10 cellular contexts compared by ENCODE assay signal in the genomic region with DNA sequence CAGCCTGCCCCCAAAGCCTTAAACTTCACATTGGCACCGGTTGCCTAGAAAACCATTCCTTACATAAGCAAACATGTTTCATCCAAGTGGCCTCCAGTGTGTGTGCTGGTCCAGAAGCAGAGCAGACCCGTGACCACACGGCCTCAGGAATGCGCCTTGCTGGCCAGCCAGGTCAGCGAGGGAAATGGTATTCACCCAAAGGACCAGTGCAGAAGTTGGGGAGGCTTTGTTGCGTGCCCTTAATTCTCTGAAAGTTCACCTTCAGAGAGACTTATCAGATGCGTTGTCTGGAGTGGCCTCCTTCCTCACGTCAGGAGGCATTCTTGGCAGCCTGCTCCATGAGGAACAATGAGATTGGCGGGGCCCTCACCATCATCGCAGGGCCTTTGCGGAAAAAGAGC. TPM values are rescaled to one million over a fixed set of nuclear protein-coding genes. Genes with fewer than 3 reads are reported as not detected.
A peak's percentile ranks its signal among the peaks of the same experiment; 100 is the strongest.
DNase-seq lines count a peak whose midpoint lies in the region; ATAC-seq and TF ChIP-seq lines count a peak whose summit lies in the region.
"Had no signal": no experiment of that assay in that cellular context is flagged by ENCODE, and none has a peak within 500 bp of the region (broad histone marks: within the 10 kb centered on the region; RNA-seq: fewer than 3 reads in every experiment).

No MANE protein-coding gene starts in this region.

- H3K9ac ChIP-seq in SK-N-SH, result no peak overlapping the region

- TF ChIP-seq EP300 in SK-N-SH (IDR thresholded peaks at IDR 0.05; ENCODE audit: borderline replicate concordance in 1 of 2, low read depth in 1 of 2, low read length in 1 of 2), result no peak
- TF ChIP-seq EP300 in esophagus muscularis mucosa (IDR thresholded peaks at IDR 0.05), result no peak
- TF ChIP-seq EP300 in upper lobe of left lung (IDR thresholded peaks at IDR 0.05), result no peak

- H4K20me1 ChIP-seq in SK-N-SH (ENCODE audit: insufficient read depth), result no peaks in the 10 kb centered on the region

- no peak overlapping the region; the same call in 1 of the 2 replicates for H3K4me2 ChIP-seq in SK-N-SH

- H2AFZ ChIP-seq in SK-N-SH (ENCODE audit: low read depth), result no peak overlapping the region

- TF ChIP-seq RAD21 in SK-N-SH (IDR thresholded peaks at IDR 0.05; ENCODE audit: low read length), result no peak

- H3K27me3 Mint-ChIP-seq in naive B cell, result no peaks in the 10 kb centered on the region

- H3K27ac ChIP-seq in SK-N-SH (ENCODE audit: low read depth in 2 of 2, low read length in 1 of 2) (peak overlapping the region in 1 of 2 experiments; percentile 87; a peak in 2 of 4 replicates), esophagus muscularis mucosa (replicated peaks in 1 of 4) (peak overlapping the region; percentile 87 to 98 (median 93)), upper lobe of left lung (peak overlapping the region; percentile 41 to 74 (median 67))

- H3K36me3 Mint-ChIP-seq in naive B cell, result no peaks in the 10 kb centered on the region

- no peaks in the 10 kb centered on the region for H3K9me3 ChIP-seq in SK-N-SH
- H3K9me3 ChIP-seq in esophagus muscularis mucosa, result no peaks in the 10 kb centered on the region
- H3K9me3 ChIP-seq in upper lobe of left lung, result no peaks in the 10 kb centered on the region
- H3K9me3 ChIP-seq: body of pancreas had no signal

- H3K4me3 ChIP-seq in SK-N-SH (ENCODE audit: low read depth in 2 of 2, low read length in 1 of 2) (no peak overlapping the region), esophagus muscularis mucosa (peak overlapping the region in 1 of 4 donors; percentile 1), upper lobe of left lung (no peak overlapping the region)
- H3K4me3 ChIP-seq: body of pancreas had no signal

- peak overlapping the region in 4 of 8 donors; percentile 61 to 86 (median 72) for H3K4me3 Mint-ChIP-seq in naive B cell

- ATAC-seq in SK-N-SH treated with all-trans-retinoic acid at 6 μM for 48 hours (no peak; the same call in 2 of the 3 replicates), naive B cell (ENCODE audit: low read depth in 2 of 2) (no peak), upper lobe of left lung (ENCODE audit: low FRiP score in 2 of 2) (no peak)
- ATAC-seq: body of pancreas had no signal

- H3K9me3 Mint-ChIP-seq in naive B cell, result peaks cover 0 to 2% (median 0%) of the 10 kb centered on the region in 7 donors

- H3K36me3 ChIP-seq in SK-N-SH (replicated peaks in 1 of 2; ENCODE audit: control insufficient read depth in 1 of 2, insufficient read depth in 2 of 2, low read length in 1 of 2) (peaks cover 0 to 5% of the 10 kb centered on the region in 2 experiments), esophagus muscularis mucosa (peaks cover 0 to 9% (median 0%) of the 10 kb centered on the region in 4 donors), upper lobe of left lung (no peaks in the 10 kb centered on the region)

- peaks cover 77% of the 10 kb centered on the region for H3K79me2 ChIP-seq in SK-N-SH (ENCODE audit: insufficient read depth)

- TF ChIP-seq CTCF in SK-N-SH (IDR thresholded peaks at IDR 0.05), result no peak
- no peak for TF ChIP-seq CTCF in esophagus muscularis mucosa (IDR thresholded peaks at IDR 0.05)
- TF ChIP-seq CTCF in upper lobe of left lung (IDR thresholded peaks at IDR 0.05), result no peak

- POLR2A ChIA-PET in SK-N-SH (lab: Yijun Ruan, JAX), result no interaction called here

- intact Hi-C loops in esophagus muscularis mucosa (cut with DNase I), result no loop called here

- WGBS in SK-N-SH (ENCODE audit: low lambda C conversion rate), result 91% methylated on average over 11 of the region's 11 CpGs
- WGBS in esophagus muscularis mucosa, result 24% methylated on average over 11 of the region's 11 CpGs
- 49 to 71% methylated on average over 6 to 11 of the region's 11 CpGs for WGBS in upper lobe of left lung, 2 donors

- peaks cover 0 to 50% of the 10 kb centered on the region in 2 experiments for H3K4me1 ChIP-seq in SK-N-SH (ENCODE audit: control insufficient read depth in 1 of 2, insufficient read depth in 2 of 2, low read depth in 1 of 2, low read length in 1 of 2)
- H3K4me1 ChIP-seq in esophagus muscularis mucosa, result peaks cover 47 to 100% (median 95%) of the 10 kb centered on the region in 4 donors
- H3K4me1 ChIP-seq in upper lobe of left lung, result peaks cover 23 to 63% (median 39%) of the 10 kb centered on the region in 4 donors

- no peak for TF ChIP-seq POLR2A in esophagus muscularis mucosa (IDR thresholded peaks at IDR 0.05; ENCODE audit: low read depth)
- TF ChIP-seq POLR2A in upper lobe of left lung (IDR thresholded peaks at IDR 0.05), result no peak

- DNase-seq in SK-N-SH (no peak), esophagus muscularis mucosa (ENCODE audit: extremely low spot score) (no peak), naive B cell (no peak), upper lobe of left lung (peak in 1 of 2 donors; percentile 34), DMS114 treated with DMSO at 0.1 percent for 48 hours (lab: John Stamatoyannopoulos, UW; ENCODE audit: unreplicated experiment) (no peak), NCI-H1436 treated with DMSO at 0.1 percent for 48 hours (lab: John Stamatoyannopoulos, UW) (no peak)
- DNase-seq in stimulated activated CD4-positive, alpha-beta T cell treated with anti-CD3 and anti-CD28 coated beads, Interleukin-4, amount 100 ng/mL, for 24 hours, result no peak
- DNase-seq: activated CD4-positive, alpha-beta T cell treated with anti-CD3 and anti-CD28 coated beads for 4 hours; body of pancreas had no signal

- peaks cover 26% of the 10 kb centered on the region for H3F3A ChIP-seq in SK-N-SH (replicated peaks; ENCODE audit: insufficient read depth)

- no peaks in the 10 kb centered on the region for H3K27me3 ChIP-seq in SK-N-SH (ENCODE audit: insufficient read depth)
- H3K27me3 ChIP-seq in esophagus muscularis mucosa, result no peaks in the 10 kb centered on the region
- no peaks in the 10 kb centered on the region for H3K27me3 ChIP-seq in upper lobe of left lung
- H3K27me3 ChIP-seq: body of pancreas had no signal

- peak overlapping the region in 4 of 6 donors; percentile 75 to 100 (median 96) for H3K27ac Mint-ChIP-seq in naive B cell

- H3K4me1 Mint-ChIP-seq in naive B cell, result peaks cover 31 to 72% (median 64%) of the 10 kb centered on the region in 3 donors

- no peaks in the 10 kb centered on the region for H3K9me2 ChIP-seq in SK-N-SH

- CTCF ChIA-PET in SK-N-SH (lab: Yijun Ruan, JAX), result no interaction called here

TF ChIP-seq in SK-N-SH, 30 proteins besides CTCF, POLR2A, EP300 and RAD21:
- TF ChIP-seq EZH2phosphoT487 (IDR thresholded peaks at IDR 0.05; ENCODE audit: borderline replicate concordance, low read depth) (no peak), TEAD4 (IDR thresholded peaks at IDR 0.05; ENCODE audit: borderline replicate concordance, insufficient read depth) (no peak), MXI1 (IDR thresholded peaks at IDR 0.05; ENCODE audit: low read depth, low read length) (no peak), MEF2A (IDR thresholded peaks at IDR 0.05; ENCODE audit: borderline replicate concordance, low read depth) (no peak), NRF1 (IDR thresholded peaks at IDR 0.05; ENCODE audit: low read depth, low read length) (no peak), TCF12 (IDR thresholded peaks at IDR 0.05) (peak; percentile 4; the same call in 1 of the 2 replicates), GABPA (IDR thresholded peaks at IDR 0.05; ENCODE audit: low read depth) (no peak)
- TF ChIP-seq, protein P1, sequence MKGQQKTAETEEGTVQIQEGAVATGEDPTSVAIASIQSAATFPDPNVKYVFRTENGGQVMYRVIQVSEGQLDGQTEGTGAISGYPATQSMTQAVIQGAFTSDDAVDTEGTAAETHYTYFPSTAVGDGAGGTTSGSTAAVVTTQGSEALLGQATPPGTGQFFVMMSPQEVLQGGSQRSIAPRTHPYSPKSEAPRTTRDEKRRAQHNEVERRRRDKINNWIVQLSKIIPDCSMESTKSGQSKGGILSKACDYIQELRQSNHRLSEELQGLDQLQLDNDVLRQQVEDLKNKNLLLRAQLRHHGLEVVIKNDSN (IDR thresholded peaks at IDR 0.05; ENCODE audit: borderline replicate concordance, low read depth), result no peak

TF ChIP-seq in SK-N-SH treated with all-trans-retinoic acid at 6 μM for 48 hours, 23 proteins besides CTCF, POLR2A, EP300 and RAD21 (continues in another document):
- TF ChIP-seq ARNTL (CRISPR knock-in tag; IDR thresholded peaks at IDR 0.05; ENCODE audit: borderline replicate concordance, low read depth) (no peak), ISL1 (CRISPR knock-in tag; IDR thresholded peaks at IDR 0.05) (no peak), ZFP30 (CRISPR knock-in tag; IDR thresholded peaks at IDR 0.05) (no peak), RARB (CRISPR knock-in tag; IDR thresholded peaks at IDR 0.05) (no peak), CSDC2 (CRISPR knock-in tag; IDR thresholded peaks at IDR 0.05) (no peak), ZNF70 (CRISPR knock-in tag; IDR thresholded peaks at IDR 0.05) (no peak), PPARA (CRISPR knock-in tag; IDR thresholded peaks at IDR 0.05; ENCODE audit: borderline replicate concordance) (no peak), ZNF565 (CRISPR knock-in tag; conservative IDR thresholded peaks at IDR 0.05; ENCODE audit: low read depth) (no peak), ESRRG (CRISPR knock-in tag; IDR thresholded peaks at IDR 0.05) (no peak), TCF4 (CRISPR knock-in tag; IDR thresholded peaks at IDR 0.05; ENCODE audit: borderline replicate concordance) (no peak), SNAI2 (CRISPR knock-in tag; IDR thresholded peaks at IDR 0.05) (no peak), GLIS3 (CRISPR knock-in tag; IDR thresholded peaks at IDR 0.05) (no peak), ZNF8 (CRISPR knock-in tag; IDR thresholded peaks at IDR 0.05) (no peak), ZC3H10 (CRISPR knock-in tag; IDR thresholded peaks at IDR 0.05) (no peak), OSR1 (CRISPR knock-in tag; IDR thresholded peaks at IDR 0.05) (no peak)
- TF ChIP-seq, protein P2, sequence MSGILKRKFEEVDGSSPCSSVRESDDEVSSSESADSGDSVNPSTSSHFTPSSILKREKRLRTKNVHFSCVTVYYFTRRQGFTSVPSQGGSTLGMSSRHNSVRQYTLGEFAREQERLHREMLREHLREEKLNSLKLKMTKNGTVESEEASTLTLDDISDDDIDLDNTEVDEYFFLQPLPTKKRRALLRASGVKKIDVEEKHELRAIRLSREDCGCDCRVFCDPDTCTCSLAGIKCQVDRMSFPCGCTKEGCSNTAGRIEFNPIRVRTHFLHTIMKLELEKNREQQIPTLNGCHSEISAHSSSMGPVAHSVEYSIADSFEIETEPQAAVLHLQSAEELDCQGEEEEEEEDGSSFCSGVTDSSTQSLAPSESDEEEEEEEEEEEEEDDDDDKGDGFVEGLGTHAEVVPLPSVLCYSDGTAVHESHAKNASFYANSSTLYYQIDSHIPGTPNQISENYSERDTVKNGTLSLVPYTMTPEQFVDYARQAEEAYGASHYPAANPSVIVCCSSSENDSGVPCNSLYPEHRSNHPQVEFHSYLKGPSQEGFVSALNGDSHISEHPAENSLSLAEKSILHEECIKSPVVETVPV (CRISPR knock-in tag; IDR thresholded peaks at IDR 0.05), result no peak

RNA-seq across cellular contexts. Expression of a gene that starts 25.9 kb away (rescaled TPM):
- polyA plus RNA-seq in SK-N-SH (2012; rRNA removed) (66.9 and 68.8 TPM in 2 replicates), naive B cell (ENCODE audit: low read depth in 6 of 6) (1 to 10 TPM in 4 of 6 donors, under 1 TPM in 2; 0.49 to 7.6 (median 2.0) TPM)
- 47.4 and 57.6 TPM in 2 replicates for polyA plus RNA-seq in SK-N-SH (2012; cell fraction: cytosol; rRNA removed)
- 48.8 and 59.3 TPM in 2 replicates for polyA plus RNA-seq in SK-N-SH (2012; cell fraction: nucleus; rRNA removed)
- total RNA-seq in esophagus muscularis mucosa (100 to 1,000 TPM; 195 to 440 (median 314) TPM), upper lobe of left lung (10 to 100 TPM; 61.4 to 99.4 (median 71.8) TPM)
